In genomic region chr4:187063251-187063650, GRCh38 we compare ENCODE assay signal across 1 cellular context.
TF ChIP-seq lines count a peak whose summit lies in the region.

No MANE protein-coding gene starts in this region.

TF ChIP-seq in GM23338, 12 proteins besides CTCF, POLR2A, EP300 and RAD21 (continued from another document):
- TF ChIP-seq ZNF462 (CRISPR knock-in tag; IDR thresholded peaks at IDR 0.05): no peak
- no peak for TF ChIP-seq ETS1 (IDR thresholded peaks at IDR 0.05)
- TF ChIP-seq NANOG (IDR thresholded peaks at IDR 0.05; ENCODE audit: borderline replicate concordance): no peak
